ENCODE assay signal across 13 cellular contexts in genomic region chr5:56685503-56686217, GRCh38.
DNase-seq lines count a peak whose midpoint lies in the region; ATAC-seq, FAIRE-seq and TF ChIP-seq lines count a peak whose summit lies in the region.
"Had no signal": no experiment of that assay in that cellular context is flagged by ENCODE, and none has a peak within 500 bp of the region (broad histone marks: within the 10 kb centered on the region; RNA-seq: fewer than 3 reads in every experiment).

No MANE protein-coding gene starts in this region.

- H3K36me3 ChIP-seq in GM12878 (ENCODE audit: control insufficient read depth in 2 of 2, insufficient read depth in 2 of 2, low read length in 1 of 2): no peaks in the 10 kb centered on the region
- H3K36me3 ChIP-seq: cardiac muscle cell had no signal

- intact Hi-C loops in GM12878 (cut with micrococcal nuclease; ENCODE audit: unreplicated experiment): loop anchor here (1.0 to 10.0 kb wide), 2 partner anchors 15 to 411 kb away; no protein-coding TSS in a partner anchor

- 25% methylated on average over 2 of the region's 2 CpGs for WGBS in GM12878 (ENCODE audit: insufficient coverage, insufficient replicate concordance, low lambda C conversion rate, missing lambda C conversion rate)

- H3K4me2 ChIP-seq in GM12878 (ENCODE audit: control insufficient read depth, insufficient read depth): peak overlapping the region; percentile 38

- no peak for FAIRE-seq in GM12878 (lab: Jason Lieb, UNC)
- FAIRE-seq: islet of Langerhans had no signal

- SMC1A ChIA-PET in GM12878 (lab: Charles Lee; ENCODE audit: uncharacterized antibody, unreplicated experiment): interaction anchor here (0.6 to 6.1 kb wide), 20 partner anchors 9 to 379 kb away, joined by 3 to 84 read pairs (median 4); no protein-coding TSS in a partner anchor

- no peak overlapping the region for H3K4me3 Mint-ChIP-seq in activated naive CD4-positive, alpha-beta T cell treated with anti-CD3 and anti-CD28 coated beads, Interleukin-2, amount 50 U/mL, for 24 hours
- H3K4me3 Mint-ChIP-seq: activated T-cell treated with anti-CD3 and anti-CD28 coated beads, Interleukin-2, amount 50 U/mL, for 4 hours; stimulated activated naive CD8-positive, alpha-beta T cell treated with anti-CD3 and anti-CD28 coated beads, Interleukin-15, Interleukin-2, amounts not matched to agents 100 ng/mL and 50 ng/mL, for 24 hours had no signal

- no peaks in the 10 kb centered on the region for H3K27me3 Mint-ChIP-seq in activated naive CD4-positive, alpha-beta T cell treated with anti-CD3 and anti-CD28 coated beads, Interleukin-2, amount 50 U/mL, for 24 hours
- H3K27me3 Mint-ChIP-seq: stimulated activated naive CD8-positive, alpha-beta T cell treated with anti-CD3 and anti-CD28 coated beads, Interleukin-15, Interleukin-2, amounts not matched to agents 100 ng/mL and 50 ng/mL, for 24 hours had no signal

- H3K79me2 ChIP-seq in GM12878 (ENCODE audit: control insufficient read depth, insufficient read depth, low read length): no peaks in the 10 kb centered on the region

- H3K27ac ChIP-seq in GM12878 (ENCODE audit: control insufficient read depth, insufficient read depth): peak overlapping the region; percentile 68; the same call in 1 of the 2 replicates
- H3K27ac ChIP-seq in coronary artery: peak overlapping the region in 1 of 2 donors; percentile 5
- H3K27ac ChIP-seq: cardiac muscle cell had no signal

- H4K20me1 ChIP-seq in GM12878 (ENCODE audit: control insufficient read depth, insufficient read depth): no peaks in the 10 kb centered on the region

- H2AFZ ChIP-seq in GM12878 (ENCODE audit: control insufficient read depth, low read depth, low read length): no peak overlapping the region

- TF ChIP-seq RAD21 in GM12878 (IDR thresholded peaks at IDR 0.05; ENCODE audit: insufficient read depth, low read depth, low read length): no peak

- no peak for TF ChIP-seq POLR2A in GM12878 (IDR thresholded peaks at IDR 0.05; ENCODE audit: low read depth, low read length)

- in situ Hi-C loops in GM12878 (cut with MboI): no loop called here

- H3K9me3 Mint-ChIP-seq in activated naive CD4-positive, alpha-beta T cell treated with anti-CD3 and anti-CD28 coated beads, Interleukin-2, amount 50 U/mL, for 24 hours: no peaks in the 10 kb centered on the region
- H3K9me3 Mint-ChIP-seq: activated T-cell treated with anti-CD3 and anti-CD28 coated beads, Interleukin-2, amount 50 U/mL, for 4 hours; stimulated activated naive CD8-positive, alpha-beta T cell treated with anti-CD3 and anti-CD28 coated beads, Interleukin-15, Interleukin-2, amounts not matched to agents 100 ng/mL and 50 ng/mL, for 24 hours had no signal

- no peak overlapping the region for H3K9ac ChIP-seq in GM12878 (ENCODE audit: control insufficient read depth, insufficient read depth, low read length)

- no peak for TF ChIP-seq CTCF in GM12878 (IDR thresholded peaks at IDR 0.05 in 2 of 3, conservative IDR thresholded peaks at IDR 0.05 in 1 of 3; ENCODE audit: control insufficient read depth in 2 of 3, extremely low read depth in 1 of 3, insufficient read depth in 1 of 3, low read depth in 3 of 3, low read length in 3 of 3)
- no peak for TF ChIP-seq CTCF in coronary artery (IDR thresholded peaks at IDR 0.05)

- peaks cover 81% of the 10 kb centered on the region for H3K4me1 Mint-ChIP-seq in activated naive CD4-positive, alpha-beta T cell treated with anti-CD3 and anti-CD28 coated beads, Interleukin-2, amount 50 U/mL, for 24 hours

- no peaks in the 10 kb centered on the region for H3K9me3 ChIP-seq in GM12878 (replicated peaks; ENCODE audit: control insufficient read depth, insufficient read depth, low read length)

- CTCF ChIA-PET in GM12878 (lab: Yijun Ruan, JAX): interaction anchor here (0.7 to 2.9 kb wide), 7 partner anchors 9 to 362 kb away, joined by 3 to 20 read pairs (median 5); no protein-coding TSS in a partner anchor

- peaks cover 24% of the 10 kb centered on the region for H3K4me1 ChIP-seq in GM12878 (ENCODE audit: control insufficient read depth, insufficient read depth, low read length)

- BruUV-seq in GM12878 (replicated peaks; lab: Mats Ljungman, UMichigan): no TSS peak

- RAD21 ChIA-PET in GM12878 (lab: Charles Lee; ENCODE audit: unreplicated experiment): interaction anchor here (0.7 to 3.8 kb wide), 23 partner anchors 9 to 692 kb away, joined by 3 to 96 read pairs (median 3); no protein-coding TSS in a partner anchor

- no peak for DNase-seq in activated naive CD4-positive, alpha-beta T cell (lab: John Stamatoyannopoulos, UW)
- DNase-seq in GM12878 (ENCODE audit: low read depth, low spot score) (no peak), NCI-H446 treated with DMSO at 0.1 percent for 48 hours (lab: John Stamatoyannopoulos, UW) (no peak), COLO829 (ENCODE audit: low spot score) (no peak), coronary artery (ENCODE audit: low spot score) (no peak)
- DNase-seq: activated T-cell treated with anti-CD3 and anti-CD28 coated beads, Interleukin-2, amount 50 U/mL, for 4 hours; NCI-H2081 treated with DMSO at 0.1 percent for 48 hours had no signal

- ATAC-seq in HG03060 (IDR thresholded peaks at IDR 0.05; ENCODE audit: low read depth, unreplicated experiment): peak; percentile 19
- peak; percentile 23 for ATAC-seq in GM12878
- ATAC-seq in HG03097 (IDR thresholded peaks at IDR 0.05; ENCODE audit: low FRiP score, unreplicated experiment): no peak

- H3K36me3 Mint-ChIP-seq in activated naive CD4-positive, alpha-beta T cell treated with anti-CD3 and anti-CD28 coated beads, Interleukin-2, amount 50 U/mL, for 24 hours: peaks cover 2% of the 10 kb centered on the region

- POLR2A ChIA-PET in GM12878 (lab: Charles Lee): interaction anchor here (0.7 to 3.5 kb wide), 7 partner anchors 9 to 1803 kb away, joined by 3 to 34 read pairs (median 4); no protein-coding TSS in a partner anchor

- TF ChIP-seq EP300 in GM12878 (IDR thresholded peaks at IDR 0.05; ENCODE audit: borderline replicate concordance in 1 of 2, control insufficient read depth in 1 of 2, low read depth in 2 of 2, low read length in 2 of 2): no peak

- no peaks in the 10 kb centered on the region for H3K27me3 ChIP-seq in GM12878 (replicated peaks in 1 of 2; ENCODE audit: control insufficient read depth in 2 of 2, insufficient read depth in 2 of 2, low read length in 1 of 2)
- H3K27me3 ChIP-seq: cardiac muscle cell had no signal

- H3K4me3 ChIP-seq in GM12878 (no peak overlapping the region), coronary artery (no peak overlapping the region)
- H3K4me3 ChIP-seq: cardiac muscle cell had no signal

- H3K27ac Mint-ChIP-seq in activated naive CD4-positive, alpha-beta T cell treated with anti-CD3 and anti-CD28 coated beads, Interleukin-2, amount 50 U/mL, for 24 hours: peak overlapping the region; percentile 20
- H3K27ac Mint-ChIP-seq: stimulated activated naive CD8-positive, alpha-beta T cell treated with anti-CD3 and anti-CD28 coated beads, Interleukin-15, Interleukin-2, amounts not matched to agents 100 ng/mL and 50 ng/mL, for 24 hours had no signal

TF ChIP-seq in GM12878, 131 proteins besides CTCF, POLR2A, EP300 and RAD21:
- TF ChIP-seq BMI1 (IDR thresholded peaks at IDR 0.05; ENCODE audit: borderline replicate concordance): no peak
- no peak for TF ChIP-seq POLR2AphosphoS2 (IDR thresholded peaks at IDR 0.05; ENCODE audit: low read depth, low read length)
- TF ChIP-seq, protein P1, sequence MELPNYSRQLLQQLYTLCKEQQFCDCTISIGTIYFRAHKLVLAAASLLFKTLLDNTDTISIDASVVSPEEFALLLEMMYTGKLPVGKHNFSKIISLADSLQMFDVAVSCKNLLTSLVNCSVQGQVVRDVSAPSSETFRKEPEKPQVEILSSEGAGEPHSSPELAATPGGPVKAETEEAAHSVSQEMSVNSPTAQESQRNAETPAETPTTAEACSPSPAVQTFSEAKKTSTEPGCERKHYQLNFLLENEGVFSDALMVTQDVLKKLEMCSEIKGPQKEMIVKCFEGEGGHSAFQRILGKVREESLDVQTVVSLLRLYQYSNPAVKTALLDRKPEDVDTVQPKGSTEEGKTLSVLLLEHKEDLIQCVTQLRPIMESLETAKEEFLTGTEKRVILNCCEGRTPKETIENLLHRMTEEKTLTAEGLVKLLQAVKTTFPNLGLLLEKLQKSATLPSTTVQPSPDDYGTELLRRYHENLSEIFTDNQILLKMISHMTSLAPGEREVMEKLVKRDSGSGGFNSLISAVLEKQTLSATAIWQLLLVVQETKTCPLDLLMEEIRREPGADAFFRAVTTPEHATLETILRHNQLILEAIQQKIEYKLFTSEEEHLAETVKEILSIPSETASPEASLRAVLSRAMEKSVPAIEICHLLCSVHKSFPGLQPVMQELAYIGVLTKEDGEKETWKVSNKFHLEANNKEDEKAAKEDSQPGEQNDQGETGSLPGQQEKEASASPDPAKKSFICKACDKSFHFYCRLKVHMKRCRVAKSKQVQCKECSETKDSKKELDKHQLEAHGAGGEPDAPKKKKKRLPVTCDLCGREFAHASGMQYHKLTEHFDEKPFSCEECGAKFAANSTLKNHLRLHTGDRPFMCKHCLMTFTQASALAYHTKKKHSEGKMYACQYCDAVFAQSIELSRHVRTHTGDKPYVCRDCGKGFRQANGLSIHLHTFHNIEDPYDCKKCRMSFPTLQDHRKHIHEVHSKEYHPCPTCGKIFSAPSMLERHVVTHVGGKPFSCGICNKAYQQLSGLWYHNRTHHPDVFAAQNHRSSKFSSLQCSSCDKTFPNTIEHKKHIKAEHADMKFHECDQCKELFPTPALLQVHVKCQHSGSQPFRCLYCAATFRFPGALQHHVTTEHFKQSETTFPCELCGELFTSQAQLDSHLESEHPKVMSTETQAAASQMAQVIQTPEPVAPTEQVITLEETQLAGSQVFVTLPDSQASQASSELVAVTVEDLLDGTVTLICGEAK (IDR thresholded peaks at IDR 0.05; ENCODE audit: borderline replicate concordance): no peak
- TF ChIP-seq MEF2B (IDR thresholded peaks at IDR 0.05; ENCODE audit: partially characterized antibody, poor library complexity, severe bottlenecking): no peak
- no peak for TF ChIP-seq SMAD5 (IDR thresholded peaks at IDR 0.05; ENCODE audit: low read depth)
- TF ChIP-seq CREM (IDR thresholded peaks at IDR 0.05; ENCODE audit: low read depth): 0 out of 2 replicates have a peak, but pooled peaks have one; percentile 16
- TF ChIP-seq CREB1 (IDR thresholded peaks at IDR 0.05; ENCODE audit: low read depth): no peak
TF ChIP-seq in GM12878: peak in this region for 1.
